In genomic region chr17:47188799-47189731, GRCh38 we compare ENCODE assay signal across 8 cellular contexts. TPM values are rescaled to one million over a fixed set of nuclear protein-coding genes. Genes with fewer than 3 reads are reported as not detected.
DNase-seq lines count a peak whose midpoint lies in the region; ATAC-seq, FAIRE-seq and TF ChIP-seq lines count a peak whose summit lies in the region.

TSS of gene CDC27 (minus strand) at chr17:47189295. CDS start at chr17:47189172, 123 bp downstream.

- TF ChIP-seq CTCF in IMR-90 (conservative IDR thresholded peaks at IDR 0.05; ENCODE audit: low read depth, low read length) = no peak
- TF ChIP-seq CTCF in endothelial cell of umbilical vein (IDR thresholded peaks at IDR 0.05; ENCODE audit: extremely low read depth in 1 of 2, insufficient read depth in 1 of 2, low read depth in 1 of 2, low read length in 2 of 2) = no peak

- dilution Hi-C loops in IMR-90 (cut with HindIII; ENCODE audit: low sequenced_read_pairs, unreplicated experiment) = no loop called here
- dilution Hi-C loops in endothelial cell of umbilical vein (cut with MboI; ENCODE audit: extremely low pct_ligation_motif_present, low sequenced_read_pairs) = no loop called here

- peaks cover 0 to 19% of the 10 kb centered on the region in 2 experiments; a peak in 2 of 4 replicates for H3K79me1 ChIP-seq in IMR-90 (ENCODE audit: low read depth in 1 of 2, low read length in 2 of 2)

- intact Hi-C loops in IMR-90 (cut with micrococcal nuclease) = loop anchor here (5.0 kb wide), 1 partner anchor 128 kb away; no protein-coding TSS in a partner anchor
- intact Hi-C loops in endothelial cell of umbilical vein (cut with micrococcal nuclease) = loop anchor here (1.0 to 2.0 kb wide), 4 partner anchors 36 to 134 kb away; partner anchors contain the start of genes EFCAB13 and ITGB3

- WGBS in IMR-90 (ENCODE audit: extremely low coverage in 2 of 2, insufficient read length in 1 of 2), 2 experiments = 0% methylated on average over 29 of the region's 66 CpGs; no CpG with 5 or more reads in 1 of the 2 experiments

- no peak for TF ChIP-seq RAD21 in IMR-90 (IDR thresholded peaks at IDR 0.05; ENCODE audit: low read length)

- in situ Hi-C loops in IMR-90 (cut with MboI; ENCODE audit: low sequenced_read_pairs) = no loop called here

- H3K9ac ChIP-seq in IMR-90 (ENCODE audit: low read depth, low read length) (peak within 1 kb of the TSS; percentile 94), endothelial cell of umbilical vein (replicated peaks; ENCODE audit: extremely low read depth, insufficient read depth, low read length) (peak within 1 kb of the TSS; percentile 93)

- H3K4me2 ChIP-seq in IMR-90 (ENCODE audit: low read depth, low read length) (peak within 1 kb of the TSS; percentile 96), endothelial cell of umbilical vein (ENCODE audit: insufficient read depth, low read length) (peak within 1 kb of the TSS; percentile 99)

- peak; percentile 57; the same call in 1 of the 2 replicates for TF ChIP-seq POLR2A in IMR-90 (IDR thresholded peaks at IDR 0.05; ENCODE audit: low read depth, low read length)
- peak; percentile 72 for TF ChIP-seq POLR2A in endothelial cell of umbilical vein (IDR thresholded peaks at IDR 0.05; ENCODE audit: low read depth, low read length)

- H3K4me3 ChIP-seq in IMR-90 (ENCODE audit: insufficient read depth, low read depth, low read length) = peak within 1 kb of the TSS; percentile 75
- H3K4me3 ChIP-seq in endothelial cell of umbilical vein (replicated peaks in 1 of 3; ENCODE audit: insufficient read depth in 1 of 3, low read depth in 1 of 3, low read length in 3 of 3) = peak within 1 kb of the TSS; percentile 57 to 97 (median 82)

- peak within 1 kb of the TSS; percentile 96 for H2BK5ac ChIP-seq in IMR-90 (ENCODE audit: low read depth, low read length, poor library complexity, severe bottlenecking)

- H3K79me2 ChIP-seq in endothelial cell of umbilical vein (ENCODE audit: control insufficient read depth, insufficient read depth, low read length) = peaks cover 49% of the 10 kb centered on the region

- H4K20me1 ChIP-seq in IMR-90 (ENCODE audit: insufficient read depth, low read length) = peaks cover 40% of the 10 kb centered on the region
- peaks cover 4% of the 10 kb centered on the region for H4K20me1 ChIP-seq in endothelial cell of umbilical vein (replicated peaks; ENCODE audit: control insufficient read depth, extremely low read depth, insufficient read depth, low read length)

- H3K9me1 ChIP-seq in IMR-90 (ENCODE audit: insufficient read depth, low read length) (peaks cover 4% of the 10 kb centered on the region), endothelial cell of umbilical vein (replicated peaks; ENCODE audit: control insufficient read depth, extremely low read depth, insufficient read depth, low read length) (no peaks in the 10 kb centered on the region)

- BruUV-seq in IMR-90 (replicated peaks; lab: Mats Ljungman, UMichigan) = no TSS peak
- BruUV-seq in endothelial cell of umbilical vein (replicated peaks; lab: Mats Ljungman, UMichigan) = TSS peak; percentile 46

- peak within 1 kb of the TSS; percentile 94 for H3K14ac ChIP-seq in IMR-90 (replicated peaks; ENCODE audit: low read depth, low read length)

- DNase-seq in DMS 273 (lab: John Stamatoyannopoulos, UW; ENCODE audit: unreplicated experiment) (peak; percentile 100), IMR-90 (peak; percentile 97), OCI-M1 (lab: John Stamatoyannopoulos, UW) (peak; percentile 100), activated T-cell treated with anti-CD3 and anti-CD28 coated beads for 24 hours (ENCODE audit: low read depth) (peak; percentile 100), endothelial cell of umbilical vein (ENCODE audit: low read depth, low spot score) (peak; percentile 98), midbrain (lab: John Stamatoyannopoulos, UW) (peak; percentile 98)
- DNase-seq in stimulated activated CD8-positive, alpha-beta memory T cell treated with anti-CD3 and anti-CD28 coated beads, Interleukin-2, amount 100 ng/mL, for 1 hour (ENCODE audit: low read depth in 2 of 2) = peak; percentile 99

- FAIRE-seq in endothelial cell of umbilical vein (lab: Jason Lieb, UNC) = peak; percentile 100

- H2BK20ac ChIP-seq in IMR-90 (ENCODE audit: low read depth, low read length) = no peak within 1 kb of the TSS

- peak within 1 kb of the TSS; percentile 89 to 91 for H4K8ac ChIP-seq in IMR-90 (ENCODE audit: low read depth in 2 of 2, low read length in 2 of 2)

- H3K27me3 ChIP-seq in IMR-90 (ENCODE audit: control insufficient read depth, insufficient read depth, low read length) = no peaks in the 10 kb centered on the region
- no peaks in the 10 kb centered on the region for H3K27me3 ChIP-seq in endothelial cell of umbilical vein (ENCODE audit: control insufficient read depth in 2 of 2, insufficient read depth in 2 of 2, low read length in 2 of 2)

- H4K91ac ChIP-seq in IMR-90 (ENCODE audit: insufficient read depth, low read depth, low read length) = peak within 1 kb of the TSS; percentile 98

- no peaks in the 10 kb centered on the region for H3K36me3 ChIP-seq in IMR-90 (ENCODE audit: control insufficient read depth, insufficient read depth, low read length)
- H3K36me3 ChIP-seq in endothelial cell of umbilical vein (ENCODE audit: control insufficient read depth in 2 of 2, extremely low read depth in 1 of 2, insufficient read depth in 2 of 2, low read length in 2 of 2) = no peaks in the 10 kb centered on the region

- H3K56ac ChIP-seq in IMR-90 (ENCODE audit: extremely low read depth, insufficient read depth, low read length) = peak within 1 kb of the TSS; percentile 99

- peak within 1 kb of the TSS; percentile 76 for H4K5ac ChIP-seq in IMR-90 (ENCODE audit: low read depth, low read length)

- CTCF ChIA-PET in IMR-90 (lab: Yijun Ruan, JAX) (no interaction called here), endothelial cell of umbilical vein (lab: Charles Lee) (interaction anchor here (0.6 to 1.6 kb wide), 9 partner anchors 9 to 510 kb away, joined by 3 to 9 read pairs (median 3); no protein-coding TSS in a partner anchor)

- peak within 1 kb of the TSS; percentile 96 for H2AFZ ChIP-seq in IMR-90 (replicated peaks; ENCODE audit: low read length, poor library complexity)
- peak within 1 kb of the TSS; percentile 63 for H2AFZ ChIP-seq in endothelial cell of umbilical vein (ENCODE audit: low read depth, low read length)

- peak within 1 kb of the TSS; percentile 99 for H2AK9ac ChIP-seq in IMR-90 (replicated peaks; ENCODE audit: low read depth, low read length, poor library complexity)

- H3K18ac ChIP-seq in IMR-90 (ENCODE audit: low read depth, low read length) = peak within 1 kb of the TSS; percentile 73

- H3K4ac ChIP-seq in IMR-90 (ENCODE audit: low read depth, low read length) = peak within 1 kb of the TSS; percentile 93

- POLR2A ChIA-PET in IMR-90 (lab: Charles Lee; ENCODE audit: unreplicated experiment) = interaction anchor here (0.6 to 0.8 kb wide), 2 partner anchors 10 to 18 kb away, joined by 3 to 8 read pairs; no protein-coding TSS in a partner anchor
- POLR2A ChIA-PET in endothelial cell of umbilical vein (lab: Charles Lee) = interaction anchor here (1.0 to 1.4 kb wide), 2 partner anchors 36 to 126 kb away, joined by 3 to 5 read pairs; no protein-coding TSS in a partner anchor

- H2BK120ac ChIP-seq in IMR-90 (ENCODE audit: low read depth, low read length) = peak within 1 kb of the TSS; percentile 67

- H2AK5ac ChIP-seq in IMR-90 (ENCODE audit: low read depth, low read length) = peak within 1 kb of the TSS; percentile 96

- H2BK15ac ChIP-seq in IMR-90 (ENCODE audit: low read depth, low read length) = peak within 1 kb of the TSS; percentile 67

- H3K4me1 ChIP-seq in IMR-90 (ENCODE audit: control insufficient read depth, insufficient read depth, low read length) (peaks cover 3% of the 10 kb centered on the region), endothelial cell of umbilical vein (ENCODE audit: control insufficient read depth, extremely low read depth, insufficient read depth, low read length) (peaks cover 25% of the 10 kb centered on the region)

- H3K23ac ChIP-seq in IMR-90 (ENCODE audit: low read depth, low read length) = peak within 1 kb of the TSS; percentile 98

- H3K9me3 ChIP-seq in IMR-90 (ENCODE audit: control insufficient read depth, insufficient read depth, low read length) (no peaks in the 10 kb centered on the region), endothelial cell of umbilical vein (replicated peaks; ENCODE audit: control insufficient read depth, insufficient read depth, low read length) (no peaks in the 10 kb centered on the region)

- ATAC-seq in GM21528 (IDR thresholded peaks at IDR 0.05; ENCODE audit: low FRiP score, unreplicated experiment) (peak; percentile 93), IMR-90 (ENCODE audit: low read depth) (peak; percentile 96)

- peak within 1 kb of the TSS; percentile 92 for H3K27ac ChIP-seq in IMR-90 (ENCODE audit: insufficient read depth, low read length)
- H3K27ac ChIP-seq in endothelial cell of umbilical vein (ENCODE audit: insufficient read depth, low read depth, low read length) = peak within 1 kb of the TSS; percentile 79

TF ChIP-seq in IMR-90, 13 proteins besides CTCF, POLR2A, EP300 and RAD21 (continues in another document):
- no peak for TF ChIP-seq RFX5 (IDR thresholded peaks at IDR 0.05; ENCODE audit: low read depth, low read length)
- no peak for TF ChIP-seq NFE2L2 (IDR thresholded peaks at IDR 0.05; ENCODE audit: low read depth, low read length)
- TF ChIP-seq FOS (IDR thresholded peaks at IDR 0.05; ENCODE audit: low read depth, low read length) = no peak
- no peak for TF ChIP-seq BHLHE40 (IDR thresholded peaks at IDR 0.05; ENCODE audit: low read depth, low read length)

TF ChIP-seq in endothelial cell of umbilical vein, 7 proteins besides CTCF, POLR2A, EP300 and RAD21 (continues in another document):
- no peak for TF ChIP-seq EZH2 (IDR thresholded peaks at IDR 0.05; ENCODE audit: borderline replicate concordance, low read depth, low read length, severe bottlenecking)
- peak; percentile 66 for TF ChIP-seq POLR2AphosphoS5 (IDR thresholded peaks at IDR 0.05; ENCODE audit: insufficient read depth, low read depth, low read length)
- TF ChIP-seq FOS (IDR thresholded peaks at IDR 0.05; ENCODE audit: borderline replicate concordance, insufficient read depth, low read length) = no peak
- no peak for TF ChIP-seq GATA2 (IDR thresholded peaks at IDR 0.05; ENCODE audit: insufficient read depth, insufficient read length, low read depth, low read length)

RNA-seq across cellular contexts. Expression of gene CDC27, which starts in this region (rescaled TPM):
- total RNA-seq in IMR-90 (2012; rRNA removed) (170 and 190 TPM in 2 replicates), endothelial cell of umbilical vein (172 and 179 TPM in 2 replicates)
- polyA plus RNA-seq in IMR-90 (2012; rRNA removed) (47.7 and 57.9 TPM in 2 replicates), endothelial cell of umbilical vein (76.1 and 77.2 TPM in 2 replicates)
- polyA plus RNA-seq in IMR-90 (2012; cell fraction: cytosol; rRNA removed) = 12.3 and 13.8 TPM in 2 replicates
- polyA plus RNA-seq in IMR-90 (2012; cell fraction: nucleus; rRNA removed; ENCODE audit: low replicate concordance) = 15.1 and 99.8 TPM in 2 replicates
- 75.4 and 77.5 TPM in 2 replicates for polyA plus RNA-seq in endothelial cell of umbilical vein (2011; cell fraction: cytosol; rRNA removed)
- 130 and 136 TPM in 2 replicates for polyA plus RNA-seq in endothelial cell of umbilical vein (2011; cell fraction: nucleus; rRNA removed)
- 78.6 and 135 TPM in 2 replicates for polyA plus RNA-seq in endothelial cell of umbilical vein (2012)
- polyA minus RNA-seq in endothelial cell of umbilical vein = 245 and 261 TPM in 2 replicates
- polyA minus RNA-seq in endothelial cell of umbilical vein (2011; cell fraction: cytosol; rRNA and poly(A)+ RNA removed) = 86.2 TPM
- 89.4 and 158 TPM in 2 replicates for polyA minus RNA-seq in endothelial cell of umbilical vein (2011; cell fraction: nucleus; rRNA and poly(A)+ RNA removed)

Comparison
In these comparisons a context has a peak if more than half of its experiments do, and no peak if none do; other contexts are left out.
1. Peak in every context shown above with its lines: DNase-seq, ATAC-seq, H3K4me3 ChIP-seq and H3K27ac ChIP-seq.